In genomic region chr17:69502488-69502887, GRCh38 we compare ENCODE assay signal across 11 cellular contexts.
DNase-seq lines count a peak whose midpoint lies in the region; ATAC-seq lines count a peak whose summit lies in the region.
"Had no signal": no experiment of that assay in that cellular context is flagged by ENCODE, and none has a peak within 500 bp of the region (broad histone marks: within the 10 kb centered on the region; RNA-seq: fewer than 3 reads in every experiment).

No MANE protein-coding gene starts in this region.

- no peak overlapping the region for H3K4me3 Mint-ChIP-seq in T-helper 17 cell

- peak overlapping the region; percentile 62 for H3K27ac Mint-ChIP-seq in T-helper 17 cell

- H3K4me3 ChIP-seq in iPS-15b (ENCODE audit: low read depth, low read length): peak overlapping the region; percentile 9
- H3K4me3 ChIP-seq: SJSA1 had no signal

- peaks cover 22% of the 10 kb centered on the region for H3K4me1 Mint-ChIP-seq in T-helper 17 cell

- no peaks in the 10 kb centered on the region for H3K27me3 Mint-ChIP-seq in T-helper 17 cell

- H3K9ac ChIP-seq in ES-I3 (ENCODE audit: low read depth, low read length) (peak overlapping the region; percentile 28), iPS-15b (ENCODE audit: low read depth, low read length) (no peak overlapping the region)

- intact Hi-C loops in sciatic nerve (cut with DNase I): no loop called here

- ATAC-seq in T-helper 17 cell (no peak), sciatic nerve (peak; percentile 2), GM21723 (IDR thresholded peaks at IDR 0.05; ENCODE audit: unreplicated experiment) (no peak), HG03457 (IDR thresholded peaks at IDR 0.05; ENCODE audit: unreplicated experiment) (no peak)

- no peaks in the 10 kb centered on the region for H3K36me3 ChIP-seq in ES-I3 (ENCODE audit: insufficient read depth, low read length)
- no peaks in the 10 kb centered on the region for H3K36me3 ChIP-seq in iPS-15b (ENCODE audit: control insufficient read depth, insufficient read depth, low read length)
- H3K36me3 ChIP-seq: SJSA1 had no signal

- DNase-seq in T-helper 17 cell (no peak), sciatic nerve (ENCODE audit: low spot score) (no peak), HK-2 (ENCODE audit: unreplicated experiment) (no peak), kidney tubule cell (ENCODE audit: low spot score) (no peak)
- DNase-seq: effector CD8-positive, alpha-beta T cell; NCI-H1048 had no signal

- no peaks in the 10 kb centered on the region for H3K27me3 ChIP-seq in iPS-15b (ENCODE audit: control insufficient read depth, insufficient read depth, low read length)
- H3K27me3 ChIP-seq: SJSA1 had no signal

- H3K36me3 Mint-ChIP-seq in T-helper 17 cell (ENCODE audit: low read depth): peaks cover 8% of the 10 kb centered on the region

- H3K9me3 ChIP-seq in ES-I3 (ENCODE audit: control insufficient read depth, insufficient read depth, low read length) (no peaks in the 10 kb centered on the region), T-helper 17 cell (ENCODE audit: control insufficient read depth, low read length, poor library complexity, severe bottlenecking) (no peaks in the 10 kb centered on the region), iPS-15b (ENCODE audit: control insufficient read depth, insufficient read depth, low read length) (no peaks in the 10 kb centered on the region)
- H3K9me3 ChIP-seq: SJSA1 had no signal

- peaks cover 16% of the 10 kb centered on the region for H3K4me1 ChIP-seq in ES-I3 (ENCODE audit: insufficient read depth, low read length)
- H3K4me1 ChIP-seq in iPS-15b (ENCODE audit: control insufficient read depth, insufficient read depth, low read length): peaks cover 10% of the 10 kb centered on the region
